In the genomic region with DNA sequence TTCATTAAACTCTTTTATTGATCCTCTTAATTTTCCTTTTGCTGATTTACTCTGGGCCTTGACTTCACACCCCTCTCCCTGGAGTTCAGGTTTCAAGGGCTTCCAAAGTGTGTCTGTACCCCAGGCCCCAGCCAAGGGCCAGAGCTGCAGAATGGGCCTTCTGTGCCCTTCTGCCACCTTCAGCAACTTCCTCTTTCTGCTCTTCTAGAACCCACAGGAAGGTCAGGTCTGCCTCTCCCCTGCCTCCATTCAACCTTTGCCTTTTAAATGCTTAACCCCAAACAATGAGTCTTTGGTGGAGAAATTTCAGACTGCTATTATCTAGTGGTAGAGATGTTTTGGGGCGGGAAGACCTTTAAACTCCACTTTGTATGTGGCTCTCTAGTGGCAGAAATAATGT, we compare ENCODE assay signal across 22 cellular contexts.
"Had no signal": no experiment of that assay in that cellular context is flagged by ENCODE, and none has a peak within 500 bp of the region (broad histone marks: within the 10 kb centered on the region; RNA-seq: fewer than 3 reads in every experiment).

No MANE protein-coding gene starts in this region.

- H3K9me3 ChIP-seq: adrenal gland, mucosa of descending colon, right lobe of liver, vagina had no signal

- H3K27ac ChIP-seq: adrenal gland, left lung, right lobe of liver, stomach, vagina, WERI-Rb-1 had no signal

- H3K4me1 ChIP-seq: adrenal gland, left lung, right lobe of liver, stomach, vagina had no signal

- DNase-seq: activated CD4-positive, alpha-beta T cell treated with anti-CD3 and anti-CD28 coated beads for 1 hour; activated CD8-positive, alpha-beta memory T cell treated with anti-CD3 and anti-CD28 coated beads for 24 hours; activated CD8-positive, alpha-beta memory T cell treated with anti-CD3 and anti-CD28 coated beads, Interleukin-2, amount 50 U/mL, for 48 hours; activated effector memory CD4-positive, alpha-beta T cell treated with Interleukin-2 at 50 U/mL for 16 hours; activated naive CD4-positive, alpha-beta T cell treated with anti-CD3 and anti-CD28 coated beads, Interleukin-2, amount 10 ng/mL, durations not matched to agents 7 days and 5 days; activated T-cell treated with anti-CD3 and anti-CD28 coated beads, Interleukin-2, amount 50 U/mL, for 48 hours; adrenal gland; cerebellar nuclear complex; cortex of kidney; erythroblast; head of caudate nucleus; left lung; mucosa of descending colon; naive B cell; right lobe of liver; small intestine; stimulated activated CD4-positive, alpha-beta T cell treated with anti-CD3 and anti-CD28 coated beads, Interleukin-15, amount 100 ng/mL, for 24 hours; stimulated activated CD4-positive, alpha-beta T cell treated with anti-CD3 and anti-CD28 coated beads, Interleukin-2, amount 100 ng/mL, for 48 hours; stomach; trophoblast cell; WERI-Rb-1 had no signal

- H3K27me3 ChIP-seq: adrenal gland, left lung, right lobe of liver, stomach, vagina had no signal

- H3K36me3 ChIP-seq: adrenal gland, left lung, right lobe of liver, stomach, vagina, WERI-Rb-1 had no signal

- ATAC-seq: left lung, mucosa of descending colon, right lobe of liver had no signal

- H3K4me3 ChIP-seq: adrenal gland, left lung, mucosa of descending colon, right lobe of liver, stomach, vagina had no signal
